ENCODE assay signal across 18 cellular contexts in the genomic region with DNA sequence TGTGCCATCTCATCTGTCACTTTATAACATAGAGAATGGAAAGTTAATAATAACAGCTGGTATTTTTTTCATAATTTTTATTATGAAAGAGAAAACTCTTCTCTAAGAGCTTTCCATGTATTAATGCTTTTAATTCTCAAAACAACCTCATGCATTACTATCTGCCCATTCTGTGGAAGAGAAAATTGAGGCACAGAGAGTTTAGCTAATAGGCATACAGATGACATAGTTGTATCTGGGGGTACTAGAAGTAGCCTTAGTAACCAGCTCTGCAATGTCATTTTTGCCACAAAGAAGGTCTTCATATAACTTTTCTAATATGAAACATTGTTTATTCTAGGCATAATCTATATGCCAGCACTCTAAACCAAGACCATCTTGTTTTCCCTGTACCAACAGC. TPM values are rescaled to one million over a fixed set of nuclear protein-coding genes. Genes with fewer than 3 reads are reported as not detected.
DNase-seq lines count a peak whose midpoint lies in the region; ATAC-seq and TF ChIP-seq lines count a peak whose summit lies in the region.
"Had no signal": no experiment of that assay in that cellular context is flagged by ENCODE, and none has a peak within 500 bp of the region (broad histone marks: within the 10 kb centered on the region; RNA-seq: fewer than 3 reads in every experiment).

No MANE protein-coding gene starts in this region.

- H3K36me3 Mint-ChIP-seq in nephron progenitor cell (ENCODE audit: low read depth), result no peaks in the 10 kb centered on the region
- no peaks in the 10 kb centered on the region for H3K36me3 Mint-ChIP-seq in effector memory CD8-positive, alpha-beta T cell (ENCODE audit: insufficient read depth)
- no peaks in the 10 kb centered on the region for H3K36me3 Mint-ChIP-seq in Calu3 (ENCODE audit: insufficient read depth, unreplicated experiment)
- H3K36me3 Mint-ChIP-seq: CD8-positive, alpha-beta T cell had no signal

- H3K9ac ChIP-seq in adipocyte (ENCODE audit: low read length), result peak overlapping the region; percentile 61
- no peak overlapping the region for H3K9ac ChIP-seq in liver (ENCODE audit: low read depth in 1 of 2, low read length in 2 of 2)
- H3K9ac ChIP-seq in subcutaneous abdominal adipose tissue (ENCODE audit: low read length in 5 of 5), result peak overlapping the region in 2 of 5 donors; percentile 20 to 40
- H3K9ac ChIP-seq: BLaER1 treated with 17β-estradiol and CSF1 and Interleukin-3, amounts not matched to agents 10 nM and 100 nM had no signal

- TF ChIP-seq RAD21 in liver (IDR thresholded peaks at IDR 0.05), result no peak

- H3K4me1 ChIP-seq in adipocyte (ENCODE audit: control insufficient read depth, insufficient read depth, low read length), result peaks cover 61% of the 10 kb centered on the region
- peaks cover 5 to 49% (median 46%) of the 10 kb centered on the region in 4 donors for H3K4me1 ChIP-seq in liver (ENCODE audit: control insufficient read depth in 4 of 4, insufficient read depth in 4 of 4, low read length in 3 of 4)
- H3K4me1 ChIP-seq in subcutaneous abdominal adipose tissue (ENCODE audit: control insufficient read depth in 5 of 5, insufficient read depth in 5 of 5, low read length in 5 of 5), result peaks cover 3 to 52% (median 21%) of the 10 kb centered on the region in 5 donors
- H3K4me1 ChIP-seq: A549, Caco-2 had no signal

- ATAC-seq in effector memory CD8-positive, alpha-beta T cell (replicated peaks), result no peak
- ATAC-seq: A549; CD8-positive, alpha-beta T cell had no signal

- intact Hi-C loops in Calu3 (cut with micrococcal nuclease; ENCODE audit: unreplicated experiment), result no loop called here

- H3K9me3 Mint-ChIP-seq in nephron progenitor cell (no peaks in the 10 kb centered on the region), Calu3 (ENCODE audit: low read depth, unreplicated experiment) (no peaks in the 10 kb centered on the region)
- H3K9me3 Mint-ChIP-seq in effector memory CD8-positive, alpha-beta T cell, result peaks cover 0 to 8% of the 10 kb centered on the region in 2 donors
- H3K9me3 Mint-ChIP-seq: CD8-positive, alpha-beta T cell had no signal

- H3K27me3 ChIP-seq in adipocyte (replicated peaks; ENCODE audit: control insufficient read depth, insufficient read depth, low read length) (no peaks in the 10 kb centered on the region), liver (ENCODE audit: control insufficient read depth in 4 of 4, insufficient read depth in 4 of 4, low read length in 3 of 4) (no peaks in the 10 kb centered on the region), subcutaneous abdominal adipose tissue (ENCODE audit: control insufficient read depth in 5 of 5, insufficient read depth in 4 of 5, low read length in 5 of 5) (no peaks in the 10 kb centered on the region)
- H3K27me3 ChIP-seq: BLaER1 treated with 17β-estradiol and CSF1 and Interleukin-3, amounts not matched to agents 10 nM and 100 nM had no signal

- H3K4me1 Mint-ChIP-seq in nephron progenitor cell (peaks cover 18% of the 10 kb centered on the region), Calu3 (ENCODE audit: low read depth, unreplicated experiment) (peaks cover 10% of the 10 kb centered on the region)
- H3K4me1 Mint-ChIP-seq in effector memory CD8-positive, alpha-beta T cell (ENCODE audit: low read depth in 2 of 2), result no peaks in the 10 kb centered on the region

- BruUV-seq in Calu3 (replicated peaks; lab: Mats Ljungman, UMichigan), result no TSS peak

- CTCF ChIA-PET in Calu3 (lab: Charles Lee), result interaction anchor here (1.2 kb wide), 1 partner anchor 18 kb away, joined by 4 read pairs; no protein-coding TSS in a partner anchor

- H3K9me3 ChIP-seq in adipocyte (ENCODE audit: control insufficient read depth, low read length) (no peaks in the 10 kb centered on the region), liver (ENCODE audit: control insufficient read depth in 4 of 4, low read length in 3 of 4) (no peaks in the 10 kb centered on the region), subcutaneous abdominal adipose tissue (ENCODE audit: control insufficient read depth in 5 of 5, low read length in 5 of 5) (no peaks in the 10 kb centered on the region)
- H3K9me3 ChIP-seq: A549; BLaER1 treated with 17β-estradiol and CSF1 and Interleukin-3, amounts not matched to agents 10 nM and 100 nM; Caco-2 had no signal

- H3K27ac ChIP-seq in liver (ENCODE audit: low read depth in 1 of 2, low read length in 2 of 2) (peak overlapping the region; percentile 75 to 76), subcutaneous abdominal adipose tissue (ENCODE audit: low read depth, low read length) (peak overlapping the region; percentile 89)
- H3K27ac ChIP-seq: 22Rv1; A549; BLaER1 treated with 17β-estradiol and CSF1 and Interleukin-3, amounts not matched to agents 10 nM and 100 nM; C4-2B had no signal

- H3K27ac Mint-ChIP-seq in nephron progenitor cell (peak overlapping the region; percentile 64), Calu3 (ENCODE audit: unreplicated experiment) (no peak overlapping the region)
- H3K27ac Mint-ChIP-seq in effector memory CD8-positive, alpha-beta T cell, result no peak overlapping the region
- H3K27ac Mint-ChIP-seq: CD4-positive, alpha-beta T cell; CD8-positive, alpha-beta T cell had no signal

- H3K36me3 ChIP-seq in adipocyte (ENCODE audit: control insufficient read depth, insufficient read depth, low read length, severe bottlenecking) (no peaks in the 10 kb centered on the region), liver (ENCODE audit: control insufficient read depth in 4 of 4, insufficient read depth in 3 of 4, low read depth in 1 of 4, low read length in 3 of 4) (no peaks in the 10 kb centered on the region), subcutaneous abdominal adipose tissue (ENCODE audit: control insufficient read depth in 5 of 5, insufficient read depth in 5 of 5, low read length in 5 of 5) (no peaks in the 10 kb centered on the region)
- H3K36me3 ChIP-seq: BLaER1 treated with 17β-estradiol and CSF1 and Interleukin-3, amounts not matched to agents 10 nM and 100 nM had no signal

- peaks cover 10% of the 10 kb centered on the region for H3K27me3 Mint-ChIP-seq in nephron progenitor cell (ENCODE audit: low read depth, poor library complexity)
- no peaks in the 10 kb centered on the region for H3K27me3 Mint-ChIP-seq in effector memory CD8-positive, alpha-beta T cell
- H3K27me3 Mint-ChIP-seq in Calu3 (ENCODE audit: unreplicated experiment), result no peaks in the 10 kb centered on the region
- H3K27me3 Mint-ChIP-seq: B cell; CD4-positive, alpha-beta T cell had no signal

- H3K4me3 Mint-ChIP-seq in nephron progenitor cell, result no peak overlapping the region
- H3K4me3 Mint-ChIP-seq in effector memory CD8-positive, alpha-beta T cell, result no peak overlapping the region
- H3K4me3 Mint-ChIP-seq in Calu3 (ENCODE audit: low read depth, unreplicated experiment), result no peak overlapping the region
- H3K4me3 Mint-ChIP-seq: CD4-positive, alpha-beta T cell; CD8-positive, alpha-beta T cell had no signal

- DNase-seq in adipocyte (ENCODE audit: low read depth), result no peak
- DNase-seq in nephron progenitor cell, result no peak
- DNase-seq in effector memory CD8-positive, alpha-beta T cell, result no peak
- DNase-seq in HK-2 (ENCODE audit: unreplicated experiment), result no peak
- no peak for DNase-seq in Calu3
- DNase-seq: AML-193; Caco-2; CD4-positive, alpha-beta T cell; CD8-positive, alpha-beta T cell; DMS79 treated with DMSO at 0.1 percent for 48 hours; GF-D8 had no signal

- no peak overlapping the region for H3K4me3 ChIP-seq in adipocyte (ENCODE audit: low read length)
- no peak overlapping the region for H3K4me3 ChIP-seq in liver (ENCODE audit: low read depth in 1 of 3, low read length in 3 of 3)
- H3K4me3 ChIP-seq in subcutaneous abdominal adipose tissue (ENCODE audit: low read depth in 1 of 5, low read length in 5 of 5), result no peak overlapping the region
- H3K4me3 ChIP-seq: A549; BLaER1 treated with 17β-estradiol and CSF1 and Interleukin-3, amounts not matched to agents 10 nM and 100 nM had no signal

- no peak for TF ChIP-seq CTCF in liver (IDR thresholded peaks at IDR 0.05; ENCODE audit: low read depth, low read length, missing input control)
- no peak for TF ChIP-seq CTCF in nephron progenitor cell (IDR thresholded peaks at IDR 0.05)
- no peak for TF ChIP-seq CTCF in Calu3 (IDR thresholded peaks at IDR 0.05; ENCODE audit: unreplicated experiment)

TF ChIP-seq in liver, 16 proteins besides CTCF, POLR2A, EP300 and RAD21 (continues in another document):
- no peak for TF ChIP-seq YY1 (IDR thresholded peaks at IDR 0.05)
- TF ChIP-seq SP1 (IDR thresholded peaks at IDR 0.05), result no peak
- TF ChIP-seq FOXA2 (IDR thresholded peaks at IDR 0.05), result no peak
- TF ChIP-seq NR2F2 (IDR thresholded peaks at IDR 0.05), result no peak
- TF ChIP-seq FOXA1 (IDR thresholded peaks at IDR 0.05), result no peak
- no peak for TF ChIP-seq TAF1 (conservative IDR thresholded peaks at IDR 0.05)
- TF ChIP-seq GABPA (IDR thresholded peaks at IDR 0.05 in 1 of 2, conservative IDR thresholded peaks at IDR 0.05 in 1 of 2), result no peak
- no peak for TF ChIP-seq ZBTB33 (IDR thresholded peaks at IDR 0.05)

RNA-seq across cellular contexts. Expression of gene COBLL1, which starts 36.3 kb away (rescaled TPM):
- total RNA-seq in liver (100 to 1,000 TPM in 1 of 2 donors, 10 to 100 TPM in 1; 16.3 to 114 TPM), Calu3 (2022) (44.9 and 56.9 TPM in 2 replicates)
- 10 to 100 TPM; 23.2 to 49.6 TPM for polyA plus RNA-seq in liver
